Comparison of ENCODE assay signal across 1 cellular context in the genomic region with DNA sequence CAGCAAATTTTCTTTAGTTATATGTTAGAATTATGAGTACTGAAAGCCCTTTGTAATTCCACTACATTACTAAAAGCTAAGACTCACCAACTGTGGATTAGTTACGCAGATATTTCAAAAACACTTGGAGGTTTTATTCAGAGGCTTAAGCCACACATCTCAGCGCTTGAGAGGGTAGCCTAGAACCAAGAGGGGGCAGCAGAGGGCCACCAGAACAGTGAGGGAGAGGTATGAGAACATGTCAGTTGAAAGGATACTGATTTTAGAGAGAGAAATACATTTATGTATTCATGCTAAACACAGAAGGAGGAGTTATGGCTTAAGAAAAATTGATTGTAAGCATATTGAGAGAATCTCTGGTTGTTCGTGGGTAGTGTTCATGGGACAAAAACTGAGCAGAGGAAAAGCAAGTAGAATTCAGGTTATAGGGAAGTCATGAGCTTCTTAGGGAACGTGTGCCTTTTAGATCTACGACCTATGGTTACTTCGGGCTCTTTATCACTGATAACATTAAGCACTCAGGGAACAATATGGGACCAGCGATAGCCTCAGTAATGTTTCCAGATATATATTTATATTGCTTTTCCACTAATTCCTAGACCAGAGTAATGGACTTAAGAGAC.
TF ChIP-seq lines count a peak whose summit lies in the region.

No MANE protein-coding gene starts in this region.

TF ChIP-seq in HCT116, 20 proteins besides CTCF, POLR2A, EP300 and RAD21 (continued from another document):
- TF ChIP-seq, protein P1, sequence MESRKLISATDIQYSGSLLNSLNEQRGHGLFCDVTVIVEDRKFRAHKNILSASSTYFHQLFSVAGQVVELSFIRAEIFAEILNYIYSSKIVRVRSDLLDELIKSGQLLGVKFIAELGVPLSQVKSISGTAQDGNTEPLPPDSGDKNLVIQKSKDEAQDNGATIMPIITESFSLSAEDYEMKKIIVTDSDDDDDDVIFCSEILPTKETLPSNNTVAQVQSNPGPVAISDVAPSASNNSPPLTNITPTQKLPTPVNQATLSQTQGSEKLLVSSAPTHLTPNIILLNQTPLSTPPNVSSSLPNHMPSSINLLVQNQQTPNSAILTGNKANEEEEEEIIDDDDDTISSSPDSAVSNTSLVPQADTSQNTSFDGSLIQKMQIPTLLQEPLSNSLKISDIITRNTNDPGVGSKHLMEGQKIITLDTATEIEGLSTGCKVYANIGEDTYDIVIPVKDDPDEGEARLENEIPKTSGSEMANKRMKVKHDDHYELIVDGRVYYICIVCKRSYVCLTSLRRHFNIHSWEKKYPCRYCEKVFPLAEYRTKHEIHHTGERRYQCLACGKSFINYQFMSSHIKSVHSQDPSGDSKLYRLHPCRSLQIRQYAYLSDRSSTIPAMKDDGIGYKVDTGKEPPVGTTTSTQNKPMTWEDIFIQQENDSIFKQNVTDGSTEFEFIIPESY (IDR thresholded peaks at IDR 0.05; ENCODE audit: extremely low read depth, insufficient replicate concordance, low read length) = no peak
- no peak for TF ChIP-seq CBX3 (IDR thresholded peaks at IDR 0.05; ENCODE audit: low read depth)
- no peak for TF ChIP-seq EZH2 (IDR thresholded peaks at IDR 0.05)
- TF ChIP-seq TCF7L2 (IDR thresholded peaks at IDR 0.05; ENCODE audit: borderline replicate concordance, extremely low read depth, insufficient read depth, insufficient read length) = no peak
- no peak for TF ChIP-seq SRF (IDR thresholded peaks at IDR 0.05; ENCODE audit: low read depth)
- TF ChIP-seq, protein P2, sequence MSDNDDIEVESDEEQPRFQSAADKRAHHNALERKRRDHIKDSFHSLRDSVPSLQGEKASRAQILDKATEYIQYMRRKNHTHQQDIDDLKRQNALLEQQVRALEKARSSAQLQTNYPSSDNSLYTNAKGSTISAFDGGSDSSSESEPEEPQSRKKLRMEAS (IDR thresholded peaks at IDR 0.05) = no peak
- TF ChIP-seq FOSL1 (IDR thresholded peaks at IDR 0.05; ENCODE audit: low read depth) = no peak
- no peak for TF ChIP-seq POLR2AphosphoS5 (IDR thresholded peaks at IDR 0.05; ENCODE audit: low read depth, low read length)
- TF ChIP-seq, protein P3, sequence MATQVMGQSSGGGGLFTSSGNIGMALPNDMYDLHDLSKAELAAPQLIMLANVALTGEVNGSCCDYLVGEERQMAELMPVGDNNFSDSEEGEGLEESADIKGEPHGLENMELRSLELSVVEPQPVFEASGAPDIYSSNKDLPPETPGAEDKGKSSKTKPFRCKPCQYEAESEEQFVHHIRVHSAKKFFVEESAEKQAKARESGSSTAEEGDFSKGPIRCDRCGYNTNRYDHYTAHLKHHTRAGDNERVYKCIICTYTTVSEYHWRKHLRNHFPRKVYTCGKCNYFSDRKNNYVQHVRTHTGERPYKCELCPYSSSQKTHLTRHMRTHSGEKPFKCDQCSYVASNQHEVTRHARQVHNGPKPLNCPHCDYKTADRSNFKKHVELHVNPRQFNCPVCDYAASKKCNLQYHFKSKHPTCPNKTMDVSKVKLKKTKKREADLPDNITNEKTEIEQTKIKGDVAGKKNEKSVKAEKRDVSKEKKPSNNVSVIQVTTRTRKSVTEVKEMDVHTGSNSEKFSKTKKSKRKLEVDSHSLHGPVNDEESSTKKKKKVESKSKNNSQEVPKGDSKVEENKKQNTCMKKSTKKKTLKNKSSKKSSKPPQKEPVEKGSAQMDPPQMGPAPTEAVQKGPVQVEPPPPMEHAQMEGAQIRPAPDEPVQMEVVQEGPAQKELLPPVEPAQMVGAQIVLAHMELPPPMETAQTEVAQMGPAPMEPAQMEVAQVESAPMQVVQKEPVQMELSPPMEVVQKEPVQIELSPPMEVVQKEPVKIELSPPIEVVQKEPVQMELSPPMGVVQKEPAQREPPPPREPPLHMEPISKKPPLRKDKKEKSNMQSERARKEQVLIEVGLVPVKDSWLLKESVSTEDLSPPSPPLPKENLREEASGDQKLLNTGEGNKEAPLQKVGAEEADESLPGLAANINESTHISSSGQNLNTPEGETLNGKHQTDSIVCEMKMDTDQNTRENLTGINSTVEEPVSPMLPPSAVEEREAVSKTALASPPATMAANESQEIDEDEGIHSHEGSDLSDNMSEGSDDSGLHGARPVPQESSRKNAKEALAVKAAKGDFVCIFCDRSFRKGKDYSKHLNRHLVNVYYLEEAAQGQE (IDR thresholded peaks at IDR 0.05; ENCODE audit: low read depth) = no peak
- TF ChIP-seq ZNF274 (IDR thresholded peaks at IDR 0.05; ENCODE audit: low read depth, low read length) = no peak
- TF ChIP-seq JUND (IDR thresholded peaks at IDR 0.05) = no peak
- TF ChIP-seq ZFX (IDR thresholded peaks at IDR 0.05) = no peak
- no peak for TF ChIP-seq CEBPB (IDR thresholded peaks at IDR 0.05; ENCODE audit: low read depth)
- no peak for TF ChIP-seq EGR1 (IDR thresholded peaks at IDR 0.05; ENCODE audit: low read depth)
- TF ChIP-seq ELF1 (IDR thresholded peaks at IDR 0.05; ENCODE audit: borderline replicate concordance, low read depth) = no peak
- no peak for TF ChIP-seq SP1 (IDR thresholded peaks at IDR 0.05; ENCODE audit: low read depth)
